Comparison of ENCODE assay signal across 10 cellular contexts in the genomic region with DNA sequence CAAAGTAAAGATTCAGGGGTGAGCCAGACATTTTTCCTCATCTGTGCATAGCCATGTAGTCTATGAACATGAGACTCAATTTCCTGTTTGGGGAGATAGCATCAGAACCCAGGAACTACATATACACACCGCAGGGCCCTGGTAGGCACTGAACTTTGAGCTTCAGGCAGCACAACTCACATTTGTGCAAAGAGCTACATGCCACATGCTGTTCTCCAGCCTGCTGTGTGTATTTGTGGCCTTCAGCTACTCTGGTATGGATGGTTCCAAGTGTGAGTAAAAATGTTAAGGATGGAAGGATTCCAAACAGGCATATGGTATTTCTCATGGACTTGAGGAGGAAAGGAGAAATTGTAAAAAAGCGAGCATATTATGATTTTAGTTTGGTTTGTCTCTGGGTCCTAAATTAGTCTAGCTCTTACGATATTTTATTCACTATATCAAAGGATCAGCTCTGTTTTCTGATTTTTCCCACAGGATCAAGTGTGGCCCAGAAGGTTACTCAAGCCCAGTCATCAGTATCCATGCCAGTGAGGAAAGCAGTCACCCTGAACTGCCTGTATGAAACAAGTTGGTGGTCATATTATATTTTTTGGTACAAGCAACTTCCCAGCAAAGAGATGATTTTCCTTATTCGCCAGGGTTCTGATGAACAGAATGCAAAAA.
A peak's percentile ranks its signal among the peaks of the same experiment; 100 is the strongest.
DNase-seq lines count a peak whose midpoint lies in the region; ATAC-seq and TF ChIP-seq lines count a peak whose summit lies in the region.
"Had no signal": no experiment of that assay in that cellular context is flagged by ENCODE, and none has a peak within 500 bp of the region (broad histone marks: within the 10 kb centered on the region; RNA-seq: fewer than 3 reads in every experiment).

No MANE protein-coding gene starts in this region.

- H3K9me3 ChIP-seq in HEK293 (ENCODE audit: control insufficient read depth, insufficient read depth, low read depth, low read length) (no peaks in the 10 kb centered on the region), T-helper 17 cell (ENCODE audit: control insufficient read depth, low read length, poor library complexity, severe bottlenecking) (no peaks in the 10 kb centered on the region), esophagus (ENCODE audit: control insufficient read depth in 2 of 2, insufficient read depth in 1 of 2, low read depth in 1 of 2, low read length in 1 of 2) (no peaks in the 10 kb centered on the region), gastrocnemius medialis (no peaks in the 10 kb centered on the region)

- ATAC-seq in T-helper 17 cell (peak; percentile 69), gastrocnemius medialis (peak; percentile 53 to 57), GM19467 (IDR thresholded peaks at IDR 0.05; ENCODE audit: unreplicated experiment) (no peak)

- TF ChIP-seq CTCF in HEK293 (tag by site-specific recombination; IDR thresholded peaks at IDR 0.05) (no peak), gastrocnemius medialis (IDR thresholded peaks at IDR 0.05 in 4 of 5, conservative IDR thresholded peaks at IDR 0.05 in 1 of 5) (no peak)

- no peaks in the 10 kb centered on the region for H3K36me3 Mint-ChIP-seq in T-helper 17 cell (ENCODE audit: low read depth)

- TF ChIP-seq POLR2A in gastrocnemius medialis (IDR thresholded peaks at IDR 0.05) = no peak

- H3K36me3 ChIP-seq in HEK293 (ENCODE audit: control insufficient read depth in 2 of 2, insufficient read depth in 1 of 2, low read length in 2 of 2) (no peaks in the 10 kb centered on the region), esophagus (ENCODE audit: control insufficient read depth in 2 of 2, insufficient read depth in 2 of 2, low read length in 1 of 2) (no peaks in the 10 kb centered on the region), gastrocnemius medialis (no peaks in the 10 kb centered on the region)

- peak overlapping the region; percentile 67 for H3K4me3 Mint-ChIP-seq in T-helper 17 cell

- no peaks in the 10 kb centered on the region for H3K4me1 ChIP-seq in HEK293 (ENCODE audit: control insufficient read depth, insufficient read depth, low read length)
- no peaks in the 10 kb centered on the region for H3K4me1 ChIP-seq in esophagus (ENCODE audit: control insufficient read depth in 2 of 2, insufficient read depth in 2 of 2, low read length in 1 of 2)
- no peaks in the 10 kb centered on the region for H3K4me1 ChIP-seq in gastrocnemius medialis

- POLR2A ChIA-PET in HEK293 (lab: Yijun Ruan, JAX) = no interaction called here

- peaks cover 9% of the 10 kb centered on the region for H3K4me1 Mint-ChIP-seq in T-helper 17 cell

- WGBS in esophagus, 2 donors = 65 to 69% methylated on average over 4 of the region's 4 CpGs

- intact Hi-C loops in gastrocnemius medialis (cut with DNase I; ENCODE audit: low total_unique reads) = no loop called here

- H3K27me3 ChIP-seq in esophagus (ENCODE audit: control insufficient read depth in 1 of 2, insufficient read depth in 2 of 2, low read length in 2 of 2) (no peaks in the 10 kb centered on the region), gastrocnemius medialis (no peaks in the 10 kb centered on the region)

- CTCF ChIA-PET in HEK293 (lab: Yijun Ruan, JAX) = interaction anchor here (0.7 to 1.5 kb wide), 8 partner anchors 9 to 361 kb away, joined by 3 to 5 read pairs (median 4); no protein-coding TSS in a partner anchor

- no peaks in the 10 kb centered on the region for H3K27me3 Mint-ChIP-seq in T-helper 17 cell

- no peak overlapping the region for H3K4me3 ChIP-seq in HEK293 (ENCODE audit: low read depth, low read length)
- no peak overlapping the region for H3K4me3 ChIP-seq in esophagus (ENCODE audit: low read depth in 1 of 2, low read length in 2 of 2)
- H3K4me3 ChIP-seq in gastrocnemius medialis = no peak overlapping the region
- H3K4me3 ChIP-seq: skin epidermis had no signal

- peak overlapping the region; percentile 45 for H3K27ac Mint-ChIP-seq in T-helper 17 cell

- in situ Hi-C loops in gastrocnemius medialis (cut with MboI; ENCODE audit: low sequenced_read_pairs in 4 of 4) = no loop called here

- H3K27ac ChIP-seq in HEK293 (ENCODE audit: extremely low read depth, low read depth, low read length) (no peak overlapping the region), esophagus (ENCODE audit: low read depth in 2 of 2, low read length in 1 of 2) (peak overlapping the region; percentile 1 to 51), gastrocnemius medialis (peak overlapping the region; percentile 44 to 69 (median 57))

- DNase-seq in T-helper 17 cell = no peak
- peak in 1 of 2 donors; percentile 27 for DNase-seq in gastrocnemius medialis
- DNase-seq in NCI-H226 = no peak
- no peak for DNase-seq in OCI-M1 (lab: John Stamatoyannopoulos, UW)
- DNase-seq: DMS 273 treated with DMSO at 0.1 percent for 48 hours, SHP77 treated with DMSO at 0.1 percent for 48 hours had no signal

TF ChIP-seq in HEK293, 187 proteins besides CTCF, POLR2A, EP300 and RAD21:
- TF ChIP-seq ZNF274 (IDR thresholded peaks at IDR 0.05; ENCODE audit: low read length) (no peak), ZNF274 (tag by site-specific recombination; IDR thresholded peaks at IDR 0.05; ENCODE audit: borderline replicate concordance) (no peak), ZBTB20 (tag by site-specific recombination; IDR thresholded peaks at IDR 0.05) (peak; percentile 29; the same call in 1 of the 2 replicates)
